15 cellular contexts compared by ENCODE assay signal in genomic region chr1:149925751-149926150, GRCh38. TPM values are rescaled to one million over a fixed set of nuclear protein-coding genes. Genes with fewer than 3 reads are reported as not detected.
A peak's percentile ranks its signal among the peaks of the same experiment; 100 is the strongest.
DNase-seq lines count a peak whose midpoint lies in the region; ATAC-seq and TF ChIP-seq lines count a peak whose summit lies in the region.
"Had no signal": no experiment of that assay in that cellular context is flagged by ENCODE, and none has a peak within 500 bp of the region (broad histone marks: within the 10 kb centered on the region; RNA-seq: fewer than 3 reads in every experiment).

No MANE protein-coding gene starts in this region.

- H3K36me3 Mint-ChIP-seq in WTC11 (peaks cover 45% of the 10 kb centered on the region), type B pancreatic cell (peaks cover 37% of the 10 kb centered on the region)

- H3K4me1 ChIP-seq in left ventricle myocardium inferior (peaks cover 47% of the 10 kb centered on the region), hepatocyte (ENCODE audit: insufficient read depth) (peaks cover 23% of the 10 kb centered on the region)

- 100% methylated on average over 2 of the region's 2 CpGs for WGBS in hepatocyte (ENCODE audit: low lambda C conversion rate, missing lambda C conversion rate)

- TF ChIP-seq CTCF in left ventricle myocardium inferior (IDR thresholded peaks at IDR 0.05; ENCODE audit: borderline replicate concordance) (no peak), WTC11 (IDR thresholded peaks at IDR 0.05) (no peak), hepatocyte (IDR thresholded peaks at IDR 0.05; ENCODE audit: poor library complexity) (no peak), type B pancreatic cell (conservative IDR thresholded peaks at IDR 0.05) (no peak)

- H3K9me3 ChIP-seq in left ventricle myocardium inferior (replicated peaks), result no peaks in the 10 kb centered on the region
- no peaks in the 10 kb centered on the region for H3K9me3 ChIP-seq in hepatocyte (ENCODE audit: low read depth)
- H3K9me3 ChIP-seq: adrenal gland, heart right ventricle, Peyer's patch, transverse colon had no signal

- CTCF ChIA-PET in WTC11 (lab: Charles Lee), result no interaction called here

- intact Hi-C loops in left ventricle myocardium inferior (cut with micrococcal nuclease), result no loop called here
- intact Hi-C loops in cardiac septum (cut with DNase I), result loop anchor here (2.0 kb wide), 1 partner anchor 27 kb away; the partner anchor contains the start of gene BOLA1

- no peak overlapping the region for H2AFZ ChIP-seq in hepatocyte

- ATAC-seq in WTC11, result no peak
- ATAC-seq: heart right ventricle, right cardiac atrium had no signal

- POLR2A ChIA-PET in WTC11 (lab: Charles Lee), result no interaction called here

- H3K27me3 ChIP-seq in left ventricle myocardium inferior (ENCODE audit: low read depth) (no peaks in the 10 kb centered on the region), hepatocyte (no peaks in the 10 kb centered on the region)
- H3K27me3 ChIP-seq: adrenal gland, heart right ventricle, Peyer's patch, transverse colon had no signal

- peaks cover 24% of the 10 kb centered on the region for H3K4me1 Mint-ChIP-seq in WTC11
- peaks cover 17% of the 10 kb centered on the region for H3K4me1 Mint-ChIP-seq in type B pancreatic cell (ENCODE audit: unreplicated experiment)

- H3K9me3 Mint-ChIP-seq in WTC11, result no peaks in the 10 kb centered on the region
- H3K9me3 Mint-ChIP-seq in type B pancreatic cell, result no peaks in the 10 kb centered on the region

- H3K4me3 ChIP-seq in left ventricle myocardium inferior (peak overlapping the region; percentile 90), hepatocyte (no peak overlapping the region)
- H3K4me3 ChIP-seq: Peyer's patch had no signal

- H4K20me1 ChIP-seq in hepatocyte (ENCODE audit: insufficient read depth, poor library complexity, severe bottlenecking), result peaks cover 9% of the 10 kb centered on the region

- H3K27ac ChIP-seq in left ventricle myocardium inferior (replicated peaks) (no peak overlapping the region), hepatocyte (no peak overlapping the region)
- H3K27ac ChIP-seq: adrenal gland, heart right ventricle, Peyer's patch, transverse colon had no signal

- H3K79me2 ChIP-seq in hepatocyte, result peaks cover 25% of the 10 kb centered on the region

- H3K4me2 ChIP-seq in hepatocyte, result peak overlapping the region; percentile 89

- peak overlapping the region; percentile 100 for H3K4me3 Mint-ChIP-seq in WTC11
- H3K4me3 Mint-ChIP-seq in type B pancreatic cell, result peak overlapping the region; percentile 73

- DNase-seq in left ventricle myocardium inferior, result no peak
- DNase-seq in cardiac septum (ENCODE audit: low spot score), result no peak
- DNase-seq in WTC11 (ENCODE audit: low spot score), result no peak
- DNase-seq in hepatocyte (ENCODE audit: low spot score), result no peak
- no peak for DNase-seq in type B pancreatic cell (ENCODE audit: extremely low spot score, unreplicated experiment)
- no peak for DNase-seq in GM19240 (ENCODE audit: insufficient read length, low spot score)
- DNase-seq in NCI-H345 (lab: John Stamatoyannopoulos, UW), result no peak
- DNase-seq in HK-2 (ENCODE audit: unreplicated experiment), result no peak
- DNase-seq: adrenal gland, HCEC 1CT, heart right ventricle, NCI-H2227 treated with DMSO at 0.1 percent for 48 hours, Peyer's patch, right cardiac atrium, transverse colon had no signal

- H3K27ac Mint-ChIP-seq in WTC11, result 0 out of 2 replicates have a peak overlapping the region, but pooled peaks have one; percentile 71
- H3K27ac Mint-ChIP-seq in type B pancreatic cell, result no peak overlapping the region

- H3K36me3 ChIP-seq in left ventricle myocardium inferior (peaks cover 54% of the 10 kb centered on the region), hepatocyte (replicated peaks; ENCODE audit: insufficient read depth, low read depth) (peaks cover 5% of the 10 kb centered on the region)

- no peaks in the 10 kb centered on the region for H3K27me3 Mint-ChIP-seq in WTC11 (ENCODE audit: low read depth)
- no peaks in the 10 kb centered on the region for H3K27me3 Mint-ChIP-seq in type B pancreatic cell

- no peaks in the 10 kb centered on the region for H3K9me2 ChIP-seq in hepatocyte (replicated peaks; ENCODE audit: insufficient read depth)

TF ChIP-seq in WTC11, 78 proteins besides CTCF, POLR2A, EP300 and RAD21 (continues in another document):
- TF ChIP-seq ZNF423 (CRISPR knock-in tag; IDR thresholded peaks at IDR 0.05) (no peak), OVOL2 (CRISPR knock-in tag; IDR thresholded peaks at IDR 0.05; ENCODE audit: borderline replicate concordance) (no peak), FOXJ3 (CRISPR knock-in tag; IDR thresholded peaks at IDR 0.05; ENCODE audit: borderline replicate concordance) (no peak), FOXK1 (CRISPR knock-in tag; IDR thresholded peaks at IDR 0.05) (no peak), ATF1 (CRISPR knock-in tag; IDR thresholded peaks at IDR 0.05) (no peak), ZNF281 (CRISPR knock-in tag; IDR thresholded peaks at IDR 0.05) (no peak), ZNF121 (CRISPR knock-in tag; IDR thresholded peaks at IDR 0.05) (no peak), JAZF1 (CRISPR knock-in tag; IDR thresholded peaks at IDR 0.05) (no peak), ZBTB43 (CRISPR knock-in tag; IDR thresholded peaks at IDR 0.05) (no peak), USF1 (CRISPR knock-in tag; IDR thresholded peaks at IDR 0.05) (no peak), ETV6 (CRISPR knock-in tag; IDR thresholded peaks at IDR 0.05) (no peak), ZNF317 (CRISPR knock-in tag; IDR thresholded peaks at IDR 0.05; ENCODE audit: borderline replicate concordance, low read depth) (no peak)
- TF ChIP-seq, protein P1, sequence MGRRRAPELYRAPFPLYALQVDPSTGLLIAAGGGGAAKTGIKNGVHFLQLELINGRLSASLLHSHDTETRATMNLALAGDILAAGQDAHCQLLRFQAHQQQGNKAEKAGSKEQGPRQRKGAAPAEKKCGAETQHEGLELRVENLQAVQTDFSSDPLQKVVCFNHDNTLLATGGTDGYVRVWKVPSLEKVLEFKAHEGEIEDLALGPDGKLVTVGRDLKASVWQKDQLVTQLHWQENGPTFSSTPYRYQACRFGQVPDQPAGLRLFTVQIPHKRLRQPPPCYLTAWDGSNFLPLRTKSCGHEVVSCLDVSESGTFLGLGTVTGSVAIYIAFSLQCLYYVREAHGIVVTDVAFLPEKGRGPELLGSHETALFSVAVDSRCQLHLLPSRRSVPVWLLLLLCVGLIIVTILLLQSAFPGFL (CRISPR knock-in tag; IDR thresholded peaks at IDR 0.05; ENCODE audit: borderline replicate concordance), result no peak

RNA-seq across cellular contexts. Expression of gene SF3B4, which starts 1.9 kb away (rescaled TPM):
- 25.3 TPM for total RNA-seq in left ventricle myocardium inferior
- 30.3 TPM for total RNA-seq in cardiac septum
- 83.0 to 90.1 TPM (median 84.7 TPM) in 3 replicates for total RNA-seq in WTC11 (2021)
- 16.8 and 23.3 TPM in 2 replicates for total RNA-seq in hepatocyte
- polyA plus RNA-seq in hepatocyte, result 58.6 and 68.0 TPM in 2 replicates
- 60.8 and 72.2 TPM in 2 replicates for total RNA-seq in type B pancreatic cell (ENCODE audit: low replicate concordance)

RNA-seq across cellular contexts. Expression of gene SV2A, which starts 8.1 kb away (rescaled TPM):
- total RNA-seq in left ventricle myocardium inferior (0.44 TPM), cardiac septum (0.83 TPM), WTC11 (2021) (36.5 to 47.1 TPM (median 38.3 TPM) in 3 replicates), hepatocyte (4.5 and 5.0 TPM in 2 replicates), type B pancreatic cell (ENCODE audit: low replicate concordance) (5.4 and 16.2 TPM in 2 replicates)
- polyA plus RNA-seq in hepatocyte, result 5.5 and 8.9 TPM in 2 replicates

RNA-seq across cellular contexts. Expression of gene MTMR11, which starts 10.9 kb away (rescaled TPM):
- total RNA-seq in left ventricle myocardium inferior, result 4.9 TPM
- 6.1 TPM for total RNA-seq in cardiac septum
- total RNA-seq in WTC11 (2021), result 7.1 to 7.8 TPM (median 7.5 TPM) in 3 replicates
- total RNA-seq in hepatocyte, result 34.8 and 37.0 TPM in 2 replicates
- 34.0 and 40.2 TPM in 2 replicates for polyA plus RNA-seq in hepatocyte
- total RNA-seq in type B pancreatic cell (ENCODE audit: low replicate concordance), result 21.0 and 33.1 TPM in 2 replicates

RNA-seq across cellular contexts. Expression of gene BOLA1, which starts 26.4 kb away (rescaled TPM):
- 19.4 TPM for total RNA-seq in left ventricle myocardium inferior
- total RNA-seq in cardiac septum, result 13.8 TPM
- 15.3 to 19.5 TPM (median 15.4 TPM) in 3 replicates for total RNA-seq in WTC11 (2021)
- 8.5 and 16.1 TPM in 2 replicates for total RNA-seq in hepatocyte
- polyA plus RNA-seq in hepatocyte, result 19.0 and 20.6 TPM in 2 replicates
- total RNA-seq in type B pancreatic cell (ENCODE audit: low replicate concordance), result 15.6 and 20.1 TPM in 2 replicates
